Comparison of ENCODE assay signal across 29 cellular contexts in the genomic region with DNA sequence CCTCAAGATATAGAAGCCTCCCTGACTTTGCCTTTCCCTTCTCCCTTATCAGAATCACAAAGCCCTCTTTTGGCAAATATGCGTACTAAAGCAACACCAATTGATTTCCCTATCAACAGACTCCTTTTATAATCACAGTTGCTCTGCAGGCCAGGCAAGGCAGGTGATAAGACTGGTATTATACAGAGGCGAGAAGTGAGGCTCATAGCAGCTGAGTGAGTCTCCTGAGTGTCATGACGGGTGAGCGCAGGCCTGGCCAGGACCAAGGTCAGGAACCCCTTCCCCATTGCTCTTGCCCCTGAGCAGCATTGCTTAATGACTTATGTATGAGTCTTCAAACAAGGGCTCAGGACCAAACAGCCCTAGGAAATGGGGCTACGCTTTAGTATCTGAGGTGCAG.
"Had no signal": no experiment of that assay in that cellular context is flagged by ENCODE, and none has a peak within 500 bp of the region (broad histone marks: within the 10 kb centered on the region; RNA-seq: fewer than 3 reads in every experiment).

No MANE protein-coding gene starts in this region.

- H3K27me3 ChIP-seq: adrenal gland, body of pancreas, dorsolateral prefrontal cortex, gastroesophageal sphincter, neutrophil, ovary, sigmoid colon, testis, transverse colon had no signal

- H3K36me3 ChIP-seq: adrenal gland, gastroesophageal sphincter, neutrophil, ovary, sigmoid colon, transverse colon had no signal

- FAIRE-seq: endothelial cell of umbilical vein, islet of Langerhans had no signal

- H3K4me3 ChIP-seq: adrenal gland, body of pancreas, coronary artery, dorsolateral prefrontal cortex, gastroesophageal sphincter, ovary, sigmoid colon, testis, transverse colon had no signal

- H3K4me1 Mint-ChIP-seq: naive B cell, nephron progenitor cell had no signal

- ATAC-seq: body of pancreas; effector memory CD8-positive, alpha-beta T cell; gastroesophageal sphincter had no signal

- H3K27ac Mint-ChIP-seq: activated naive CD4-positive, alpha-beta T cell treated with anti-CD3 and anti-CD28 coated beads for 36 hours; activated naive CD8-positive, alpha-beta T cell treated with anti-CD3 and anti-CD28 coated beads for 36 hours; activated T-helper 1 cell treated with anti-CD3 and anti-CD28 coated beads, Interleukin-12 subunit alpha, Interleukin-12 subunit beta, Interleukin-2, Interleukin-4 antibody, amounts not matched to agents 30 ng/mL and 10 ng/mL and 1 ng/mL, durations not matched to agents 14 hours and 24 hours and 36 hours; effector memory CD8-positive, alpha-beta T cell; mesothelial cell of epicardium; nephron progenitor cell; progenitor cell of endocrine pancreas had no signal

- H3K4me3 Mint-ChIP-seq: activated naive CD4-positive, alpha-beta T cell treated with anti-CD3 and anti-CD28 coated beads for 36 hours; activated naive CD8-positive, alpha-beta T cell treated with anti-CD3 and anti-CD28 coated beads for 36 hours; activated T-helper 1 cell treated with anti-CD3 and anti-CD28 coated beads, Interleukin-12 subunit alpha, Interleukin-12 subunit beta, Interleukin-2, Interleukin-4 antibody, amounts not matched to agents 30 ng/mL and 10 ng/mL and 1 ng/mL, durations not matched to agents 14 hours and 24 hours and 36 hours; effector memory CD8-positive, alpha-beta T cell; mesothelial cell of epicardium; naive B cell; nephron progenitor cell had no signal

- DNase-seq: activated CD4-positive, alpha-beta T cell treated with anti-CD3 and anti-CD28 coated beads for 48 hours; activated CD4-positive, alpha-beta T cell treated with anti-CD3 and anti-CD28 coated beads, Interleukin-2, amount 50 U/mL, for 48 hours; activated CD8-positive, alpha-beta memory T cell treated with anti-CD3 and anti-CD28 coated beads, Interleukin-2, amount 50 U/mL, for 4 hours; activated effector memory CD4-positive, alpha-beta T cell treated with anti-CD3 and anti-CD28 coated beads, Interleukin-2, amount 50 U/mL, for 16 hours; activated naive CD4-positive, alpha-beta T cell treated with anti-CD3 and anti-CD28 coated beads for 36 hours; activated naive CD8-positive, alpha-beta T cell treated with anti-CD3 and anti-CD28 coated beads for 36 hours; activated T-cell treated with anti-CD3 and anti-CD28 coated beads, Interleukin-2, amount 50 U/mL, for 1 hour; adrenal gland; aorta; body of pancreas; dorsolateral prefrontal cortex; effector memory CD8-positive, alpha-beta T cell; hypothalamus; mammary epithelial cell; naive B cell; nephron progenitor cell; ovary; sigmoid colon; stimulated activated naive CD4-positive, alpha-beta T cell treated with Interleukin-2 at 50 U/mL for 16 hours; testis; transverse colon had no signal

- H3K4me1 ChIP-seq: adrenal gland, body of pancreas, gastroesophageal sphincter, testis, transverse colon had no signal

- H3K27ac ChIP-seq: adrenal gland, body of pancreas, coronary artery, dorsolateral prefrontal cortex, gastroesophageal sphincter, neutrophil, ovary, sigmoid colon, testis, transverse colon had no signal

- H3K9me3 Mint-ChIP-seq: activated naive CD4-positive, alpha-beta T cell treated with anti-CD3 and anti-CD28 coated beads for 36 hours; activated naive CD8-positive, alpha-beta T cell treated with anti-CD3 and anti-CD28 coated beads for 36 hours; activated T-helper 1 cell treated with anti-CD3 and anti-CD28 coated beads, Interleukin-12 subunit alpha, Interleukin-12 subunit beta, Interleukin-2, Interleukin-4 antibody, amounts not matched to agents 30 ng/mL and 10 ng/mL and 1 ng/mL, durations not matched to agents 14 hours and 24 hours and 36 hours; effector memory CD8-positive, alpha-beta T cell; mesothelial cell of epicardium; naive B cell; nephron progenitor cell had no signal

- H3K9me3 ChIP-seq: adrenal gland, body of pancreas, gastroesophageal sphincter, neutrophil, ovary, sigmoid colon, testis, transverse colon had no signal

- H3K36me3 Mint-ChIP-seq: activated naive CD8-positive, alpha-beta T cell treated with anti-CD3 and anti-CD28 coated beads for 36 hours; mesothelial cell of epicardium; naive B cell had no signal
